1 cellular context compared by ENCODE assay signal in the genomic region with DNA sequence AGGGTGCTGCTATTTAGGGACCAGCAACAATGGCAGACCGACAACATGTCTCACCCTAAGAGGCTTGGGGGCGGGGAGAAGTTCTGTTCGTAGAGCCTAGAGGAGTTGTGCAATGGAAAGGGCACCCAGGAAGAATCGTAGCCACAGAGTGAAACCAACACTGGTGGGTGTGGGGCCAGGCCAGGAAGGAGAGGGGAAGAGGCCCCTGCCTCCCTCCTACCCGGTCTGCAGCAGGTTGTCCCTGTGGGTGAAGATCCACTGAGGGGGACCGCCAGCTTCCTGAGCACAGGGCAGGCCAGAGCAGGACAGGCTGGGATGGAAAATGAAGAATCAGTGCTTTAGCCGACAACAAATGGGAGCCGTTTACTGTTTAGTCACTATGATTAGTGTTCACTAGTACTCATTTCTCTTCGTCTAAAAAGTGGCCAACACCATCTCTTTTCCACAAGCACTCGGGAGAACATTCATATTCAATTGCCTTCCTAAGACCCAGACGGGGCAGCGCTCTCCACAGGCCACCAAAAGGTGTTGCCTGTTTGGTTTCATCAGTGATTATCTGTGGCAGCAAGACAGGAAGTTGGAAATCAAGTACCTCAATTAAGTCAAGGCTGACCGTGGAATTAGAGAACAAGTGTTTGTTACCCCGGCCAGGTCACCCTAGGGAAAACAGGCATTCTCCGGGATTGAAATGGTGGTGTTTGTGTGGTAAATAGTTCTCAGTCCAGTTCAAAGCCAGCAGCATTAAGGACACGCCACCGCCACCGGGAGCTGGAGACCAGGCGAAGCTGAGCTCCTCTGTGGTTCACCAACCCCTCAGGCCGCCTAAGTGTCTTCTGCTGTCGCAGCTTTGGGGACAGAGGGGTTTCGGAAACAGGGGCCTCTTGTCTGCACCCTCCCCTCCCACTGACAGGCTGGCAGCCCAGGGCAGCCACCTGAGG.
TF ChIP-seq lines count a peak whose summit lies in the region.

No MANE protein-coding gene starts in this region.

TF ChIP-seq in HepG2, 621 proteins besides CTCF, POLR2A, EP300 and RAD21 (continued from another document and continues in another):
- TF ChIP-seq ZNF567 (CRISPR knock-in tag; IDR thresholded peaks at IDR 0.05; ENCODE audit: borderline replicate concordance) (0 out of 2 replicates have a peak, but pooled peaks have one; percentile 21), ETV5 (CRISPR knock-in tag; IDR thresholded peaks at IDR 0.05; ENCODE audit: borderline replicate concordance) (0 out of 2 replicates have a peak, but pooled peaks have one; percentile 7), ZNF280D (CRISPR knock-in tag; IDR thresholded peaks at IDR 0.05) (0 out of 2 replicates have a peak, but pooled peaks have one; percentile 11), FOXP4 (CRISPR knock-in tag; IDR thresholded peaks at IDR 0.05) (0 out of 2 replicates have a peak, but pooled peaks have one; percentile 7), ZNF792 (CRISPR knock-in tag; IDR thresholded peaks at IDR 0.05) (peak; percentile 81; the same call in 1 of the 2 replicates), ZC3H13 (CRISPR knock-in tag; IDR thresholded peaks at IDR 0.05) (0 out of 2 replicates have a peak, but pooled peaks have one; percentile 23), MEIS1 (CRISPR knock-in tag; IDR thresholded peaks at IDR 0.05; ENCODE audit: borderline replicate concordance) (peak; percentile 1; the same call in 1 of the 2 replicates), AGO1 (IDR thresholded peaks at IDR 0.05; ENCODE audit: low read depth, low read length, poor library complexity, severe bottlenecking) (no peak), SOX5 (CRISPR knock-in tag; IDR thresholded peaks at IDR 0.05; ENCODE audit: borderline replicate concordance) (peak; percentile 19; the same call in 1 of the 2 replicates), SSRP1 (CRISPR knock-in tag; IDR thresholded peaks at IDR 0.05) (no peak), MYPOP (CRISPR knock-in tag; IDR thresholded peaks at IDR 0.05) (peak; percentile 14; the same call in 1 of the 2 replicates), CEBPG (CRISPR knock-in tag; IDR thresholded peaks at IDR 0.05) (peak; percentile 52), KLF16 (CRISPR knock-in tag; IDR thresholded peaks at IDR 0.05) (0 out of 4 replicates have a peak, but pooled peaks of 1 of the 2 experiments have one; percentile 8), ELF3 (CRISPR knock-in tag; IDR thresholded peaks at IDR 0.05) (no peak), HNRNPL (IDR thresholded peaks at IDR 0.05; ENCODE audit: low read depth, low read length) (0 out of 2 replicates have a peak, but pooled peaks have one; percentile 24), HNF1B (CRISPR knock-in tag; IDR thresholded peaks at IDR 0.05) (0 out of 2 replicates have a peak, but pooled peaks have one; percentile 25), GLI4 (CRISPR knock-in tag; IDR thresholded peaks at IDR 0.05; ENCODE audit: borderline replicate concordance) (no peak), CAMTA2 (CRISPR knock-in tag; IDR thresholded peaks at IDR 0.05; ENCODE audit: borderline replicate concordance) (0 out of 2 replicates have a peak, but pooled peaks have one; percentile 29), WIZ (CRISPR knock-in tag; IDR thresholded peaks at IDR 0.05) (peak; percentile 4; the same call in 1 of the 2 replicates), NONO (IDR thresholded peaks at IDR 0.05) (no peak), NONO (CRISPR knock-in tag; conservative IDR thresholded peaks at IDR 0.05) (0 out of 2 replicates have a peak, but pooled peaks have one; percentile 1), CEBPB (IDR thresholded peaks at IDR 0.05; ENCODE audit: borderline replicate concordance, low read depth, low read length) (peak; percentile 76), ZNF232 (CRISPR knock-in tag; IDR thresholded peaks at IDR 0.05; ENCODE audit: borderline replicate concordance) (peak; percentile 13; the same call in 1 of the 2 replicates), ZNF234 (CRISPR knock-in tag; conservative IDR thresholded peaks at IDR 0.05) (0 out of 2 replicates have a peak, but pooled peaks have one; percentile 53), TBX2 (CRISPR knock-in tag; IDR thresholded peaks at IDR 0.05; ENCODE audit: borderline replicate concordance) (0 out of 2 replicates have a peak, but pooled peaks have one; percentile 5), ZNF780A (CRISPR knock-in tag; IDR thresholded peaks at IDR 0.05) (peak; percentile 37; the same call in 1 of the 2 replicates), ZNF281 (CRISPR knock-in tag; IDR thresholded peaks at IDR 0.05; ENCODE audit: borderline replicate concordance) (0 out of 2 replicates have a peak, but pooled peaks have one; percentile 15), GABPB1 (CRISPR knock-in tag; IDR thresholded peaks at IDR 0.05) (no peak), ZNF775 (CRISPR knock-in tag; IDR thresholded peaks at IDR 0.05; ENCODE audit: borderline replicate concordance) (0 out of 2 replicates have a peak, but pooled peaks have one; percentile 16), ZSCAN25 (CRISPR knock-in tag; IDR thresholded peaks at IDR 0.05) (0 out of 2 replicates have a peak, but pooled peaks have one; percentile 25), HMGXB4 (CRISPR knock-in tag; IDR thresholded peaks at IDR 0.05; ENCODE audit: borderline replicate concordance in 1 of 2, low read depth in 1 of 2) (no peak), SNRNP70 (IDR thresholded peaks at IDR 0.05; ENCODE audit: low read depth, low read length) (no peak), CBX5 (CRISPR knock-in tag; IDR thresholded peaks at IDR 0.05; ENCODE audit: borderline replicate concordance) (no peak), REL (CRISPR knock-in tag; conservative IDR thresholded peaks at IDR 0.05) (0 out of 2 replicates have a peak, but pooled peaks have one; percentile 77), ZNF317 (CRISPR knock-in tag; IDR thresholded peaks at IDR 0.05) (0 out of 2 replicates have a peak, but pooled peaks have one; percentile 49)
- TF ChIP-seq, protein P1, sequence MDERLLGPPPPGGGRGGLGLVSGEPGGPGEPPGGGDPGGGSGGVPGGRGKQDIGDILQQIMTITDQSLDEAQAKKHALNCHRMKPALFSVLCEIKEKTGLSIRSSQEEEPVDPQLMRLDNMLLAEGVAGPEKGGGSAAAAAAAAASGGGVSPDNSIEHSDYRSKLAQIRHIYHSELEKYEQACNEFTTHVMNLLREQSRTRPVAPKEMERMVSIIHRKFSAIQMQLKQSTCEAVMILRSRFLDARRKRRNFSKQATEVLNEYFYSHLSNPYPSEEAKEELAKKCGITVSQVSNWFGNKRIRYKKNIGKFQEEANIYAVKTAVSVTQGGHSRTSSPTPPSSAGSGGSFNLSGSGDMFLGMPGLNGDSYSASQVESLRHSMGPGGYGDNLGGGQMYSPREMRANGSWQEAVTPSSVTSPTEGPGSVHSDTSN (CRISPR knock-in tag; IDR thresholded peaks at IDR 0.05): no peak
- TF ChIP-seq, protein P2, sequence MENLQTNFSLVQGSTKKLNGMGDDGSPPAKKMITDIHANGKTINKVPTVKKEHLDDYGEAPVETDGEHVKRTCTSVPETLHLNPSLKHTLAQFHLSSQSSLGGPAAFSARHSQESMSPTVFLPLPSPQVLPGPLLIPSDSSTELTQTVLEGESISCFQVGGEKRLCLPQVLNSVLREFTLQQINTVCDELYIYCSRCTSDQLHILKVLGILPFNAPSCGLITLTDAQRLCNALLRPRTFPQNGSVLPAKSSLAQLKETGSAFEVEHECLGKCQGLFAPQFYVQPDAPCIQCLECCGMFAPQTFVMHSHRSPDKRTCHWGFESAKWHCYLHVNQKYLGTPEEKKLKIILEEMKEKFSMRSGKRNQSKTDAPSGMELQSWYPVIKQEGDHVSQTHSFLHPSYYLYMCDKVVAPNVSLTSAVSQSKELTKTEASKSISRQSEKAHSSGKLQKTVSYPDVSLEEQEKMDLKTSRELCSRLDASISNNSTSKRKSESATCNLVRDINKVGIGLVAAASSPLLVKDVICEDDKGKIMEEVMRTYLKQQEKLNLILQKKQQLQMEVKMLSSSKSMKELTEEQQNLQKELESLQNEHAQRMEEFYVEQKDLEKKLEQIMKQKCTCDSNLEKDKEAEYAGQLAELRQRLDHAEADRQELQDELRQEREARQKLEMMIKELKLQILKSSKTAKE (CRISPR knock-in tag; IDR thresholded peaks at IDR 0.05; ENCODE audit: borderline replicate concordance): peak; percentile 24; the same call in 1 of the 2 replicates
